18 cellular contexts compared by ENCODE assay signal in genomic region chr10:70601775-70602174, GRCh38. TPM values are rescaled to one million over a fixed set of nuclear protein-coding genes. Genes with fewer than 3 reads are reported as not detected.
DNase-seq lines count a peak whose midpoint lies in the region; ATAC-seq, FAIRE-seq and TF ChIP-seq lines count a peak whose summit lies in the region.
"Had no signal": no experiment of that assay in that cellular context is flagged by ENCODE, and none has a peak within 500 bp of the region (broad histone marks: within the 10 kb centered on the region; RNA-seq: fewer than 3 reads in every experiment).

No MANE protein-coding gene starts in this region.

- CTCF ChIA-PET in CD8-positive, alpha-beta T cell (lab: Charles Lee): interaction anchor here (0.6 to 2.3 kb wide), 6 partner anchors 15 to 157 kb away, joined by 3 to 8 read pairs (median 4); no protein-coding TSS in a partner anchor
- CTCF ChIA-PET in activated CD8-positive, alpha-beta T cell treated with anti-CD3 and anti-CD28 coated beads, Interleukin-2, amount 10 ng/mL, durations not matched to agents 7 days and 5 days (lab: Charles Lee): interaction anchor here (1.0 to 3.3 kb wide), 11 partner anchors 11 to 157 kb away, joined by 3 to 40 read pairs (median 4); no protein-coding TSS in a partner anchor

- H3K4me3 ChIP-seq in BLaER1 (no peak overlapping the region), mononuclear cell (ENCODE audit: low read length) (peak overlapping the region; percentile 57), small intestine (ENCODE audit: low read depth in 1 of 2, low read length in 2 of 2) (peak overlapping the region in 1 of 2 donors; percentile 44)
- H3K4me3 ChIP-seq in CD8-positive, alpha-beta T cell (ENCODE audit: low read depth, low read length): peak overlapping the region; percentile 71
- H3K4me3 ChIP-seq: dorsolateral prefrontal cortex had no signal

- H4K20me1 ChIP-seq in BLaER1: no peaks in the 10 kb centered on the region

- H3K27me3 ChIP-seq in BLaER1: no peaks in the 10 kb centered on the region
- H3K27me3 ChIP-seq in CD8-positive, alpha-beta T cell (ENCODE audit: insufficient read depth, low read length): no peaks in the 10 kb centered on the region
- no peaks in the 10 kb centered on the region for H3K27me3 ChIP-seq in mononuclear cell (ENCODE audit: insufficient read depth, low read length)
- no peaks in the 10 kb centered on the region for H3K27me3 ChIP-seq in small intestine (ENCODE audit: control insufficient read depth in 2 of 2, insufficient read depth in 2 of 2, low read length in 2 of 2)
- H3K27me3 ChIP-seq: dorsolateral prefrontal cortex, esophagus squamous epithelium had no signal

- intact Hi-C loops in CD8-positive, alpha-beta T cell (cut with DNase I, micrococcal nuclease): loop anchor here (1.0 to 5.0 kb wide), 4 partner anchors 15 to 199 kb away; partner anchors contain the start of gene EIF4EBP2 (in 1 of the 2)

- H3K4me1 Mint-ChIP-seq in CD8-positive, alpha-beta T cell (ENCODE audit: low read depth): peaks cover 71% of the 10 kb centered on the region
- H3K4me1 Mint-ChIP-seq in activated CD8-positive, alpha-beta T cell treated with anti-CD3 and anti-CD28 coated beads, Interleukin-2, amount 10 ng/mL, durations not matched to agents 7 days and 5 days (ENCODE audit: low read depth): peaks cover 67% of the 10 kb centered on the region

- TF ChIP-seq CTCF in CD8-positive, alpha-beta T cell (IDR thresholded peaks at IDR 0.05): no peak

- H3K36me3 Mint-ChIP-seq in CD8-positive, alpha-beta T cell: peaks cover 49% of the 10 kb centered on the region
- H3K36me3 Mint-ChIP-seq in activated CD8-positive, alpha-beta T cell treated with anti-CD3 and anti-CD28 coated beads, Interleukin-2, amount 10 ng/mL, durations not matched to agents 7 days and 5 days (ENCODE audit: low read depth): peaks cover 48% of the 10 kb centered on the region

- H3K4me2 ChIP-seq in BLaER1: peak overlapping the region; percentile 68

- H3K27ac ChIP-seq in BLaER1: no peak overlapping the region
- peak overlapping the region; percentile 61 for H3K27ac ChIP-seq in CD8-positive, alpha-beta T cell (ENCODE audit: low read depth, low read length)
- H3K27ac ChIP-seq in small intestine (ENCODE audit: low read depth in 1 of 2, low read length in 1 of 2): no peak overlapping the region
- H3K27ac ChIP-seq: dorsolateral prefrontal cortex had no signal

- no peaks in the 10 kb centered on the region for H3K9me3 Mint-ChIP-seq in CD8-positive, alpha-beta T cell
- H3K9me3 Mint-ChIP-seq in activated CD8-positive, alpha-beta T cell treated with anti-CD3 and anti-CD28 coated beads, Interleukin-2, amount 10 ng/mL, durations not matched to agents 7 days and 5 days (ENCODE audit: insufficient read depth): peaks cover 4% of the 10 kb centered on the region
- H3K9me3 Mint-ChIP-seq: nephron had no signal

- peak in 1 of 7 experiments; percentile 45 for DNase-seq in CD8-positive, alpha-beta T cell
- peak; percentile 50 for DNase-seq in activated CD8-positive, alpha-beta T cell treated with anti-CD3 and anti-CD28 coated beads, Interleukin-2, amount 10 ng/mL, durations not matched to agents 7 days and 5 days
- DNase-seq in small intestine (no peak), dermis blood vessel endothelial cell (no peak)
- DNase-seq: activated gamma-delta T cell, DMS153, dorsolateral prefrontal cortex, esophagus squamous epithelium, glutamatergic neuron, NCI-H1436 treated with DMSO at 0.1 percent for 48 hours, NCI-H226, Right ventricle myocardium superior had no signal

- FAIRE-seq in small intestine (lab: Jason Lieb, UNC): no peak
- FAIRE-seq: H54 had no signal

- POLR2A ChIA-PET in CD8-positive, alpha-beta T cell (lab: Charles Lee): interaction anchor here (0.7 to 2.4 kb wide), 7 partner anchors 10 to 23 kb away, joined by 3 to 16 read pairs (median 8); no protein-coding TSS in a partner anchor
- POLR2A ChIA-PET in activated CD8-positive, alpha-beta T cell treated with anti-CD3 and anti-CD28 coated beads, Interleukin-2, amount 10 ng/mL, durations not matched to agents 7 days and 5 days (lab: Charles Lee): interaction anchor here (0.7 to 2.8 kb wide), 13 partner anchors 8 to 107 kb away, joined by 3 to 12 read pairs (median 4); no protein-coding TSS in a partner anchor

- H3K27me3 Mint-ChIP-seq in CD8-positive, alpha-beta T cell (ENCODE audit: low read depth): no peaks in the 10 kb centered on the region
- no peaks in the 10 kb centered on the region for H3K27me3 Mint-ChIP-seq in activated CD8-positive, alpha-beta T cell treated with anti-CD3 and anti-CD28 coated beads, Interleukin-2, amount 10 ng/mL, durations not matched to agents 7 days and 5 days (ENCODE audit: low read depth)

- ATAC-seq in CD8-positive, alpha-beta T cell: no peak
- ATAC-seq in activated CD8-positive, alpha-beta T cell treated with anti-CD3 and anti-CD28 coated beads, Interleukin-2, amount 10 ng/mL, durations not matched to agents 7 days and 5 days: peak; percentile 16
- ATAC-seq in GM19395 (IDR thresholded peaks at IDR 0.05; ENCODE audit: unreplicated experiment): no peak

- no peaks in the 10 kb centered on the region for H3K9me3 ChIP-seq in BLaER1
- no peaks in the 10 kb centered on the region for H3K9me3 ChIP-seq in CD8-positive, alpha-beta T cell (ENCODE audit: low read length)
- no peaks in the 10 kb centered on the region for H3K9me3 ChIP-seq in mononuclear cell (ENCODE audit: low read depth, low read length)
- H3K9me3 ChIP-seq in small intestine (ENCODE audit: control insufficient read depth, low read depth): no peaks in the 10 kb centered on the region
- H3K9me3 ChIP-seq: esophagus squamous epithelium had no signal

- H3K27ac Mint-ChIP-seq in CD8-positive, alpha-beta T cell: peak overlapping the region; percentile 99
- peak overlapping the region; percentile 93 for H3K27ac Mint-ChIP-seq in activated CD8-positive, alpha-beta T cell treated with anti-CD3 and anti-CD28 coated beads, Interleukin-2, amount 10 ng/mL, durations not matched to agents 7 days and 5 days
- H3K27ac Mint-ChIP-seq: nephron had no signal

- H3K36me3 ChIP-seq in BLaER1 (no peaks in the 10 kb centered on the region), small intestine (ENCODE audit: control insufficient read depth in 2 of 2, insufficient read depth in 2 of 2, low read length in 2 of 2) (peaks cover 0 to 2% of the 10 kb centered on the region in 2 donors)
- H3K36me3 ChIP-seq in CD8-positive, alpha-beta T cell (ENCODE audit: insufficient read depth, low read length): peaks cover 32% of the 10 kb centered on the region
- H3K36me3 ChIP-seq: esophagus squamous epithelium had no signal

- WGBS in small intestine, 3 donors: 61 to 74% (median 64%) methylated on average over 3 to 4 of the region's 4 CpGs

- H3K9ac ChIP-seq in BLaER1: no peak overlapping the region

- peaks cover 36% of the 10 kb centered on the region for H3K4me1 ChIP-seq in BLaER1
- peaks cover 57% of the 10 kb centered on the region for H3K4me1 ChIP-seq in CD8-positive, alpha-beta T cell (ENCODE audit: insufficient read depth, low read length)
- H3K4me1 ChIP-seq in mononuclear cell (ENCODE audit: insufficient read depth, low read length): peaks cover 26% of the 10 kb centered on the region
- H3K4me1 ChIP-seq in small intestine (ENCODE audit: control insufficient read depth in 2 of 2, insufficient read depth in 1 of 2, low read depth in 1 of 2, low read length in 1 of 2): no peaks in the 10 kb centered on the region

- H3K4me3 Mint-ChIP-seq in CD8-positive, alpha-beta T cell: peak overlapping the region; percentile 100
- peak overlapping the region; percentile 96 for H3K4me3 Mint-ChIP-seq in activated CD8-positive, alpha-beta T cell treated with anti-CD3 and anti-CD28 coated beads, Interleukin-2, amount 10 ng/mL, durations not matched to agents 7 days and 5 days
- H3K4me3 Mint-ChIP-seq: nephron had no signal

RNA-seq across cellular contexts. Expression of gene PRF1, which starts 0.8 kb away (rescaled TPM):
- total RNA-seq in CD8-positive, alpha-beta T cell: 10 to 100 TPM; 56.4 to 57.3 TPM
- 100 to 1,000 TPM; 265 to 272 TPM for total RNA-seq in activated CD8-positive, alpha-beta T cell treated with anti-CD3 and anti-CD28 coated beads, Interleukin-2, amount 10 ng/mL, durations not matched to agents 7 days and 5 days
- total RNA-seq in mononuclear cell: 60.4 TPM
- polyA plus RNA-seq in small intestine: 1 to 10 TPM; 1.1 to 2.4 (median 2.0) TPM
- total RNA-seq in dermis blood vessel endothelial cell: not detected in 2 replicates
- total RNA-seq: pulmonary artery endothelial cell had no signal

Comparison
In these comparisons a context has a peak if more than half of its experiments do, and no peak if none do; other contexts are left out.
1. RNA of gene PRF1, which starts 0.8 kb away (total RNA-seq): 265 to 272 TPM in activated CD8-positive, alpha-beta T cell treated with anti-CD3 and anti-CD28 coated beads, Interleukin-2, amount 10 ng/mL, durations not matched to agents 7 days and 5 days, 60.4 TPM in mononuclear cell (single experiment) and 56.4 to 57.3 TPM in CD8-positive, alpha-beta T cell; not detected in dermis blood vessel endothelial cell; every median in the first group is over 10 times any median in the second.